9 cellular contexts compared by ENCODE assay signal in genomic region chr1:221712776-221713431, GRCh38. TPM values are rescaled to one million over a fixed set of nuclear protein-coding genes. Genes with fewer than 3 reads are reported as not detected.
DNase-seq lines count a peak whose midpoint lies in the region; ATAC-seq and TF ChIP-seq lines count a peak whose summit lies in the region.
"Had no signal": no experiment of that assay in that cellular context is flagged by ENCODE, and none has a peak within 500 bp of the region (broad histone marks: within the 10 kb centered on the region; RNA-seq: fewer than 3 reads in every experiment).

No MANE protein-coding gene starts in this region.

- no peaks in the 10 kb centered on the region for H3K36me3 Mint-ChIP-seq in Caco-2 (ENCODE audit: insufficient read depth, unreplicated experiment)

- H3K4me1 Mint-ChIP-seq in Caco-2 (ENCODE audit: low read depth, unreplicated experiment) = peaks cover 10% of the 10 kb centered on the region

- ATAC-seq in GM18520 (IDR thresholded peaks at IDR 0.05; ENCODE audit: unreplicated experiment) (peak; percentile 29), HG02852 (IDR thresholded peaks at IDR 0.05; ENCODE audit: unreplicated experiment) (peak; percentile 53)

- intact Hi-C loops in Caco-2 (cut with micrococcal nuclease; ENCODE audit: unreplicated experiment) = no loop called here

- H3K27me3 Mint-ChIP-seq in Caco-2 (ENCODE audit: insufficient read depth, unreplicated experiment) = no peaks in the 10 kb centered on the region

- no peak overlapping the region for H3K27ac Mint-ChIP-seq in Caco-2 (ENCODE audit: unreplicated experiment)

- BruUV-seq in Caco-2 (replicated peaks; lab: Mats Ljungman, UMichigan) = no TSS peak

- CTCF ChIA-PET in Caco-2 (lab: Charles Lee) = no interaction called here

- peak overlapping the region; percentile 52 for H3K27ac ChIP-seq in SJSA1
- H3K27ac ChIP-seq: neutrophil had no signal

- DNase-seq in SJSA1 (ENCODE audit: low read depth in 1 of 2, low spot score in 2 of 2) = no peak
- peak; percentile 4 for DNase-seq in activated naive CD8-positive, alpha-beta T cell treated with anti-CD3 and anti-CD28 coated beads, Interleukin-2, amount 50 U/mL, for 16 hours (ENCODE audit: low read depth, low spot score)
- DNase-seq in stimulated activated CD4-positive, alpha-beta T cell treated with anti-CD3 and anti-CD28 coated beads, Interleukin-1b, Interleukin-23, amount 100 ng/mL, for 48 hours = peak; percentile 63
- no peak for DNase-seq in NCI-H128 (lab: John Stamatoyannopoulos, UW; ENCODE audit: unreplicated experiment)
- DNase-seq in Caco-2 = no peak
- DNase-seq in inferior parietal cortex (ENCODE audit: extremely low spot score) = no peak

- H3K9me3 Mint-ChIP-seq in Caco-2 (ENCODE audit: unreplicated experiment) = no peaks in the 10 kb centered on the region

- no peak for TF ChIP-seq CTCF in Caco-2 (IDR thresholded peaks at IDR 0.05; ENCODE audit: insufficient read depth in 1 of 2, low read depth in 1 of 2, low read length in 1 of 2, severe bottlenecking in 1 of 2, unreplicated experiment in 1 of 2)

- H3K4me3 ChIP-seq in SJSA1 = no peak overlapping the region
- no peak overlapping the region for H3K4me3 ChIP-seq in Caco-2 (ENCODE audit: low read depth, low read length)

- POLR2A ChIA-PET in Caco-2 (lab: Charles Lee) = no interaction called here

- peaks cover 7% of the 10 kb centered on the region for H3K36me3 ChIP-seq in SJSA1
- H3K36me3 ChIP-seq in Caco-2 (ENCODE audit: control insufficient read depth, insufficient read depth, low read length) = no peaks in the 10 kb centered on the region
- H3K36me3 ChIP-seq: neutrophil had no signal

- H3K9me3 ChIP-seq in SJSA1 (replicated peaks) (no peaks in the 10 kb centered on the region), Caco-2 (no peaks in the 10 kb centered on the region)
- H3K9me3 ChIP-seq: neutrophil had no signal

- no peak overlapping the region for H3K4me3 Mint-ChIP-seq in Caco-2 (ENCODE audit: unreplicated experiment)

- H3K27me3 ChIP-seq in SJSA1 (replicated peaks) (no peaks in the 10 kb centered on the region), Caco-2 (replicated peaks; ENCODE audit: control insufficient read depth, insufficient read depth, low read length) (no peaks in the 10 kb centered on the region)
- H3K27me3 ChIP-seq: neutrophil had no signal

- H3K4me1 ChIP-seq in SJSA1 (replicated peaks) (peaks cover 55% of the 10 kb centered on the region), Caco-2 (no peaks in the 10 kb centered on the region; the same call in 1 of the 2 replicates)

RNA-seq across cellular contexts. Expression of gene DUSP10, which starts 29.0 kb away (rescaled TPM):
- 12.4 and 15.8 TPM in 2 replicates for total RNA-seq in SJSA1 (2014; rRNA removed; shearing (Covaris generic))
- total RNA-seq in Caco-2 (2022) = 2.0 and 2.1 TPM in 2 replicates

Comparison
In these comparisons a context has a peak if more than half of its experiments do, and no peak if none do; other contexts are left out.
1. DNase-seq: peak in activated naive CD8-positive, alpha-beta T cell treated with anti-CD3 and anti-CD28 coated beads, Interleukin-2, amount 50 U/mL, for 16 hours (single experiment) and stimulated activated CD4-positive, alpha-beta T cell treated with anti-CD3 and anti-CD28 coated beads, Interleukin-1b, Interleukin-23, amount 100 ng/mL, for 48 hours (single experiment); none in SJSA1 (0 of 2), NCI-H128 (single experiment), Caco-2 (0 of 2) and inferior parietal cortex (single experiment).